Comparison of ENCODE assay signal across 1 cellular context in the genomic region with DNA sequence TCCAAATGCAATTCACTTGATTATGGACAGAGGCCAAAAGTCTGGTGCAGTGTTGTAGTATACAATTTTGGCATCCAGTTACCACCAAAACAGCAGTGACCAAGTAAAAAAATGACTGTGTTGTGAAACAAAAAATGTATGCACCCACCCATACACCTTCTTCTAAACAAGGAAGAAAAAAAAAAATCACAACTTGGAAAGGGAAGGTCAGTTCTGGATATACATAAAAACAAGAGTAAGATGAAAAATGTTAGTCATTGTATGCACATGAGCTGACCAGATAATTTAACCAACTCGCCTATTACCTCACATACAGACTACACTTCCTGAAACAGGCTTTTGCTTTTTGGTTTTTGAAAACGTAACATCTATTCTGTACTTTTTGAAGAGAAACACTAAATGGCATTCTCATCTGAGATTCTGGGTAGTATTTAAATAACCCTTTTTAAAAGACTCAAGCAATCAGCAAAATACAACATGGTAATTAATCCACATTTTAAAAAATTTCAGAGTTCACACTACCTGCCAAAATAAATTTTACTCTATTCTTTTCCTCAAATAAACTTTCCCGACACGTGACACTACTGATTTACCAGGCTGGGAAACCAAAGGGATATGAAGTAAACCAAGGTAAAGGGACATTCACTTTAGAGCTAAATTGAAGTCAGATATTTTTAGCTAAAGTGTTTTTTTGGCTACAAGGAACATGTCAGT.
TF ChIP-seq lines count a peak whose summit lies in the region.

No MANE protein-coding gene starts in this region.

TF ChIP-seq in K562, 482 proteins besides CTCF, POLR2A, EP300 and RAD21 (continued from another document and continues in another):
- TF ChIP-seq MGA (IDR thresholded peaks at IDR 0.05): no peak
- TF ChIP-seq, protein P1, sequence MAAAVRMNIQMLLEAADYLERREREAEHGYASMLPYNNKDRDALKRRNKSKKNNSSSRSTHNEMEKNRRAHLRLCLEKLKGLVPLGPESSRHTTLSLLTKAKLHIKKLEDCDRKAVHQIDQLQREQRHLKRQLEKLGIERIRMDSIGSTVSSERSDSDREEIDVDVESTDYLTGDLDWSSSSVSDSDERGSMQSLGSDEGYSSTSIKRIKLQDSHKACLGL (CRISPR knock-in tag; IDR thresholded peaks at IDR 0.05; ENCODE audit: borderline replicate concordance, poor library complexity, severe bottlenecking): no peak
- TF ChIP-seq EP400 (IDR thresholded peaks at IDR 0.05): no peak
- no peak for TF ChIP-seq STAT5A (IDR thresholded peaks at IDR 0.05; ENCODE audit: borderline replicate concordance, low read length)
- TF ChIP-seq, protein P2, sequence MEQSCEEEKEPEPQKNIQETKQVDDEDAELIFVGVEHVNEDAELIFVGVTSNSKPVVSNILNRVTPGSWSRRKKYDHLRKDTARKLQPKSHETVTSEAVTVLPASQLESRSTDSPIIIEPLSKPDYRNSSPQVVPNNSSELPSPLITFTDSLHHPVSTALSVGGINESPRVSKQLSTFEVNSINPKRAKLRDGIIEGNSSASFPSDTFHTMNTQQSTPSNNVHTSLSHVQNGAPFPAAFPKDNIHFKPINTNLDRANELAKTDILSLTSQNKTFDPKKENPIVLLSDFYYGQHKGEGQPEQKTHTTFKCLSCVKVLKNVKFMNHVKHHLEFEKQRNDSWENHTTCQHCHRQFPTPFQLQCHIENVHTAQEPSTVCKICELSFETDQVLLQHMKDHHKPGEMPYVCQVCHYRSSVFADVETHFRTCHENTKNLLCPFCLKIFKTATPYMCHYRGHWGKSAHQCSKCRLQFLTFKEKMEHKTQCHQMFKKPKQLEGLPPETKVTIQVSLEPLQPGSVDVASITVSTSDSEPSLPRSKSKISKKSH (CRISPR knock-in tag; IDR thresholded peaks at IDR 0.05): no peak
- no peak for TF ChIP-seq ZNF324 (CRISPR knock-in tag; IDR thresholded peaks at IDR 0.05)
- TF ChIP-seq, protein P3, sequence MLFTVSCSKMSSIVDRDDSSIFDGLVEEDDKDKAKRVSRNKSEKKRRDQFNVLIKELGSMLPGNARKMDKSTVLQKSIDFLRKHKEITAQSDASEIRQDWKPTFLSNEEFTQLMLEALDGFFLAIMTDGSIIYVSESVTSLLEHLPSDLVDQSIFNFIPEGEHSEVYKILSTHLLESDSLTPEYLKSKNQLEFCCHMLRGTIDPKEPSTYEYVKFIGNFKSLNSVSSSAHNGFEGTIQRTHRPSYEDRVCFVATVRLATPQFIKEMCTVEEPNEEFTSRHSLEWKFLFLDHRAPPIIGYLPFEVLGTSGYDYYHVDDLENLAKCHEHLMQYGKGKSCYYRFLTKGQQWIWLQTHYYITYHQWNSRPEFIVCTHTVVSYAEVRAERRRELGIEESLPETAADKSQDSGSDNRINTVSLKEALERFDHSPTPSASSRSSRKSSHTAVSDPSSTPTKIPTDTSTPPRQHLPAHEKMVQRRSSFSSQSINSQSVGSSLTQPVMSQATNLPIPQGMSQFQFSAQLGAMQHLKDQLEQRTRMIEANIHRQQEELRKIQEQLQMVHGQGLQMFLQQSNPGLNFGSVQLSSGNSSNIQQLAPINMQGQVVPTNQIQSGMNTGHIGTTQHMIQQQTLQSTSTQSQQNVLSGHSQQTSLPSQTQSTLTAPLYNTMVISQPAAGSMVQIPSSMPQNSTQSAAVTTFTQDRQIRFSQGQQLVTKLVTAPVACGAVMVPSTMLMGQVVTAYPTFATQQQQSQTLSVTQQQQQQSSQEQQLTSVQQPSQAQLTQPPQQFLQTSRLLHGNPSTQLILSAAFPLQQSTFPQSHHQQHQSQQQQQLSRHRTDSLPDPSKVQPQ (CRISPR knock-in tag; IDR thresholded peaks at IDR 0.05; ENCODE audit: borderline replicate concordance): no peak
- TF ChIP-seq, protein P4, sequence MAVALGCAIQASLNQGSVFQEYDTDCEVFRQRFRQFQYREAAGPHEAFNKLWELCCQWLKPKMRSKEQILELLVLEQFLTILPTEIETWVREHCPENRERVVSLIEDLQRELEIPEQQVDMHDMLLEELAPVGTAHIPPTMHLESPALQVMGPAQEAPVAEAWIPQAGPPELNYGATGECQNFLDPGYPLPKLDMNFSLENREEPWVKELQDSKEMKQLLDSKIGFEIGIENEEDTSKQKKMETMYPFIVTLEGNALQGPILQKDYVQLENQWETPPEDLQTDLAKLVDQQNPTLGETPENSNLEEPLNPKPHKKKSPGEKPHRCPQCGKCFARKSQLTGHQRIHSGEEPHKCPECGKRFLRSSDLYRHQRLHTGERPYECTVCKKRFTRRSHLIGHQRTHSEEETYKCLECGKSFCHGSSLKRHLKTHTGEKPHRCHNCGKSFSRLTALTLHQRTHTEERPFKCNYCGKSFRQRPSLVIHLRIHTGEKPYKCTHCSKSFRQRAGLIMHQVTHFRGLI (CRISPR knock-in tag; IDR thresholded peaks at IDR 0.05): no peak
- TF ChIP-seq ZNF436 (CRISPR knock-in tag; IDR thresholded peaks at IDR 0.05): no peak
- TF ChIP-seq, protein P5, sequence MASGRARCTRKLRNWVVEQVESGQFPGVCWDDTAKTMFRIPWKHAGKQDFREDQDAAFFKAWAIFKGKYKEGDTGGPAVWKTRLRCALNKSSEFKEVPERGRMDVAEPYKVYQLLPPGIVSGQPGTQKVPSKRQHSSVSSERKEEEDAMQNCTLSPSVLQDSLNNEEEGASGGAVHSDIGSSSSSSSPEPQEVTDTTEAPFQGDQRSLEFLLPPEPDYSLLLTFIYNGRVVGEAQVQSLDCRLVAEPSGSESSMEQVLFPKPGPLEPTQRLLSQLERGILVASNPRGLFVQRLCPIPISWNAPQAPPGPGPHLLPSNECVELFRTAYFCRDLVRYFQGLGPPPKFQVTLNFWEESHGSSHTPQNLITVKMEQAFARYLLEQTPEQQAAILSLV (tag; IDR thresholded peaks at IDR 0.05): no peak
- no peak for TF ChIP-seq TARDBP (IDR thresholded peaks at IDR 0.05)
- no peak for TF ChIP-seq MIER1 (IDR thresholded peaks at IDR 0.05; ENCODE audit: low read depth)
- TF ChIP-seq SRSF1 (IDR thresholded peaks at IDR 0.05; ENCODE audit: low read depth, low read length): no peak
- TF ChIP-seq CCNT2 (IDR thresholded peaks at IDR 0.05; ENCODE audit: borderline replicate concordance, extremely low read depth, insufficient read length, low read depth, low read length): no peak
- TF ChIP-seq POLR2G (IDR thresholded peaks at IDR 0.05; ENCODE audit: low read depth, low read length): no peak
- no peak for TF ChIP-seq MTF1 (CRISPR knock-in tag; IDR thresholded peaks at IDR 0.05; ENCODE audit: borderline replicate concordance)
- no peak for TF ChIP-seq SMARCC2 (IDR thresholded peaks at IDR 0.05; ENCODE audit: low read depth)
- no peak for TF ChIP-seq NR1H2 (CRISPR knock-in tag; IDR thresholded peaks at IDR 0.05)
- no peak for TF ChIP-seq VEZF1 (CRISPR knock-in tag; IDR thresholded peaks at IDR 0.05)
- no peak for TF ChIP-seq ZBTB33 (CRISPR knock-in tag; IDR thresholded peaks at IDR 0.05)
- TF ChIP-seq NCOR1 (IDR thresholded peaks at IDR 0.05): no peak
- TF ChIP-seq RFX5 (IDR thresholded peaks at IDR 0.05; ENCODE audit: low read depth, low read length): no peak
- TF ChIP-seq BRCA1 (IDR thresholded peaks at IDR 0.05): no peak
- no peak for TF ChIP-seq BRCA1 (CRISPR knock-in tag; IDR thresholded peaks at IDR 0.05)
- no peak for TF ChIP-seq ZNF75A (CRISPR knock-in tag; IDR thresholded peaks at IDR 0.05)
- TF ChIP-seq, protein P6, sequence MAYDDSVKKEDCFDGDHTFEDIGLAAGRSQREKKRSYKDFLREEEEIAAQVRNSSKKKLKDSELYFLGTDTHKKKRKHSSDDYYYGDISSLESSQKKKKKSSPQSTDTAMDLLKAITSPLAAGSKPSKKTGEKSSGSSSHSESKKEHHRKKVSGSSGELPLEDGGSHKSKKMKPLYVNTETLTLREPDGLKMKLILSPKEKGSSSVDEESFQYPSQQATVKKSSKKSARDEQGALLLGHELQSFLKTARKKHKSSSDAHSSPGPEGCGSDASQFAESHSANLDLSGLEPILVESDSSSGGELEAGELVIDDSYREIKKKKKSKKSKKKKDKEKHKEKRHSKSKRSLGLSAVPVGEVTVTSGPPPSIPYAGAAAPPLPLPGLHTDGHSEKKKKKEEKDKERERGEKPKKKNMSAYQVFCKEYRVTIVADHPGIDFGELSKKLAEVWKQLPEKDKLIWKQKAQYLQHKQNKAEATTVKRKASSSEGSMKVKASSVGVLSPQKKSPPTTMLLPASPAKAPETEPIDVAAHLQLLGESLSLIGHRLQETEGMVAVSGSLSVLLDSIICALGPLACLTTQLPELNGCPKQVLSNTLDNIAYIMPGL (CRISPR knock-in tag; IDR thresholded peaks at IDR 0.05): no peak
